In the genomic region with DNA sequence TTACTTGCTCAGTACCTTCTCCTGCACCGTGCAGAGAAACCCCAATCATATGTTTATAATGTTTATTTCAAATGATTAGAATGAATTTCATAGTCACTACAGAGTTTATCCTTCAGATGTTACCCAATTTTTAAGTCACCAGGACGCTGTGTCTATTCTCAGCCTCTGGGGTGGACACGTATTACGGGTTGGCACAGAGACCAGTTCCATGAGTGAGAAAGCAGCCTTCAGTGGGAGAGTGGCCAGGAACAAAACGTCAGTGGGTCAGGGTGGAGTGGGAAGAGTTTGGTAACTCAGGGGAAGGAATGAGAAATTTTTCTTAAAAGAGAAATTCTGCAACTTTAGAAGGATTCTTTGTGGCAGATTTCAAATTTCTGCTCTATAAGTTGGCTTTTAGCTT, we compare ENCODE assay signal across 11 cellular contexts.
DNase-seq lines count a peak whose midpoint lies in the region; ATAC-seq, FAIRE-seq and TF ChIP-seq lines count a peak whose summit lies in the region.
"Had no signal": no experiment of that assay in that cellular context is flagged by ENCODE, and none has a peak within 500 bp of the region (broad histone marks: within the 10 kb centered on the region; RNA-seq: fewer than 3 reads in every experiment).

No MANE protein-coding gene starts in this region.

- no peak for FAIRE-seq in astrocyte (lab: Jason Lieb, UNC)

- H3K36me3 ChIP-seq in astrocyte (ENCODE audit: insufficient read depth, low read length) (no peaks in the 10 kb centered on the region), heart right ventricle (no peaks in the 10 kb centered on the region), neural progenitor cell (no peaks in the 10 kb centered on the region)

- 24 to 29% methylated on average over 5 of the region's 5 CpGs for WGBS in heart right ventricle, 2 donors

- H3K9ac ChIP-seq in astrocyte (ENCODE audit: low read length) (no peak overlapping the region), neural progenitor cell (no peak overlapping the region)

- intact Hi-C loops in heart right ventricle (cut with DNase I) = loop anchor here in 2 of 10 donors (5.0 kb wide), 2 partner anchors 74 to 341 kb away; a partner anchor contains a TSS
- intact Hi-C loops in posterior vena cava (cut with DNase I) = loop anchor here in 1 of 2 donors (10.0 kb wide), 1 partner anchor 54 kb away; no protein-coding TSS in a partner anchor

- H3K4me1 ChIP-seq in astrocyte (ENCODE audit: insufficient read depth, low read length) (peaks cover 6% of the 10 kb centered on the region), heart right ventricle (peaks cover 0 to 34% (median 25%) of the 10 kb centered on the region in 9 donors), neural progenitor cell (peaks cover 7% of the 10 kb centered on the region)

- H4K20me1 ChIP-seq in astrocyte (ENCODE audit: insufficient read depth, low read length) (peaks cover 14% of the 10 kb centered on the region), neural progenitor cell (ENCODE audit: low read depth) (no peaks in the 10 kb centered on the region)

- H3K4me2 ChIP-seq in astrocyte (ENCODE audit: low read length) = no peak overlapping the region
- H3K4me2 ChIP-seq in neural progenitor cell = no peak overlapping the region

- H3K27ac ChIP-seq in astrocyte (ENCODE audit: low read depth, low read length) = no peak overlapping the region
- H3K27ac ChIP-seq in heart right ventricle = peak overlapping the region in 9 of 10 donors; percentile 21 to 76 (median 64)
- no peak overlapping the region for H3K27ac ChIP-seq in neural progenitor cell
- H3K27ac ChIP-seq: HL-60 had no signal

- H3K27ac Mint-ChIP-seq in astrocyte (ENCODE audit: unreplicated experiment) (no peak overlapping the region), neural progenitor cell (no peak overlapping the region)

- H3K4me3 ChIP-seq in astrocyte (ENCODE audit: insufficient read depth, low read depth, low read length) (no peak overlapping the region), heart right ventricle (peak overlapping the region in 1 of 10 donors; percentile 4), neural progenitor cell (no peak overlapping the region)

- H3F3A ChIP-seq in neural progenitor cell (ENCODE audit: low read depth) = no peaks in the 10 kb centered on the region

- no peak overlapping the region for H2AFZ ChIP-seq in astrocyte (ENCODE audit: low read depth, low read length)
- no peak overlapping the region for H2AFZ ChIP-seq in neural progenitor cell (replicated peaks)

- H3K27me3 Mint-ChIP-seq in astrocyte (ENCODE audit: low read depth, unreplicated experiment) (no peaks in the 10 kb centered on the region), neural progenitor cell (ENCODE audit: insufficient read depth, low read depth) (no peaks in the 10 kb centered on the region)

- ATAC-seq in heart right ventricle (peak; percentile 90 to 100 (median 97)), GM18873 (IDR thresholded peaks at IDR 0.05; ENCODE audit: low FRiP score, unreplicated experiment) (no peak)

- H3K27me3 ChIP-seq in astrocyte (ENCODE audit: insufficient read depth, low read length) = no peaks in the 10 kb centered on the region
- no peaks in the 10 kb centered on the region for H3K27me3 ChIP-seq in heart right ventricle
- H3K27me3 ChIP-seq in neural progenitor cell = no peaks in the 10 kb centered on the region

- no peaks in the 10 kb centered on the region for H3K9me3 ChIP-seq in astrocyte (ENCODE audit: insufficient read depth, low read depth, low read length)
- H3K9me3 ChIP-seq in heart right ventricle = no peaks in the 10 kb centered on the region
- H3K9me3 ChIP-seq in neural progenitor cell (ENCODE audit: low read depth) = no peaks in the 10 kb centered on the region

- peaks cover 8% of the 10 kb centered on the region for H3K36me3 Mint-ChIP-seq in astrocyte (ENCODE audit: low read depth, unreplicated experiment)
- no peaks in the 10 kb centered on the region for H3K36me3 Mint-ChIP-seq in neural progenitor cell

- H3K9me3 Mint-ChIP-seq in astrocyte (ENCODE audit: unreplicated experiment) = no peaks in the 10 kb centered on the region
- no peaks in the 10 kb centered on the region for H3K9me3 Mint-ChIP-seq in neural progenitor cell

- peaks cover 3% of the 10 kb centered on the region for H3K79me2 ChIP-seq in astrocyte (ENCODE audit: insufficient read depth, low read length)
- no peaks in the 10 kb centered on the region for H3K79me2 ChIP-seq in neural progenitor cell (ENCODE audit: low read depth)

- DNase-seq in AG08396 (ENCODE audit: low spot score) (peak; percentile 75), astrocyte (ENCODE audit: low read depth) (peak; percentile 65), heart right ventricle (peak; percentile 61 to 81), posterior vena cava (ENCODE audit: low spot score) (peak; percentile 92), neural progenitor cell (ENCODE audit: low spot score) (no peak), AML-193 (lab: John Stamatoyannopoulos, UW) (no peak), KG1 (lab: John Stamatoyannopoulos, UW) (no peak)
- DNase-seq: NCI-H1417, trophoblast cell had no signal

- H3K4me3 Mint-ChIP-seq in astrocyte (ENCODE audit: unreplicated experiment) = no peak overlapping the region
- no peak overlapping the region for H3K4me3 Mint-ChIP-seq in neural progenitor cell

- TF ChIP-seq CTCF in astrocyte (IDR thresholded peaks at IDR 0.05; ENCODE audit: insufficient read depth, low read depth, low read length) (no peak), heart right ventricle (IDR thresholded peaks at IDR 0.05) (no peak), neural progenitor cell (IDR thresholded peaks at IDR 0.05) (no peak)

- H3K4me1 Mint-ChIP-seq in astrocyte (ENCODE audit: low read depth, unreplicated experiment) (peaks cover 15% of the 10 kb centered on the region), neural progenitor cell (peaks cover 2% of the 10 kb centered on the region)

Comparison
In these comparisons a context has a peak if more than half of its experiments do, and no peak if none do; other contexts are left out.
1. DNase-seq: peak in AG08396 (single experiment), astrocyte (single experiment), heart right ventricle (2 of 2) and posterior vena cava (single experiment); none in neural progenitor cell (single experiment), AML-193 (0 of 2) and KG1 (single experiment).
2. H3K27ac ChIP-seq: peak in heart right ventricle (9 of 10); none in astrocyte (single experiment) and neural progenitor cell (single experiment).